1 cellular context compared by ENCODE assay signal in genomic region chr1:91818713-91818975, GRCh38.
TF ChIP-seq lines count a peak whose summit lies in the region.

No MANE protein-coding gene starts in this region.

TF ChIP-seq in IMR-90, 13 proteins besides CTCF, POLR2A, EP300 and RAD21:
- TF ChIP-seq MXI1 (IDR thresholded peaks at IDR 0.05; ENCODE audit: borderline replicate concordance, low read depth, low read length) = no peak
- TF ChIP-seq FOS (IDR thresholded peaks at IDR 0.05; ENCODE audit: low read depth, low read length) = no peak
- peak; percentile 64 for TF ChIP-seq MAFK (IDR thresholded peaks at IDR 0.05; ENCODE audit: low read depth, low read length)
- no peak for TF ChIP-seq CHD1 (IDR thresholded peaks at IDR 0.05; ENCODE audit: low read depth, low read length)
- no peak for TF ChIP-seq CEBPB (IDR thresholded peaks at IDR 0.05; ENCODE audit: low read depth, low read length)
- no peak for TF ChIP-seq RFX5 (IDR thresholded peaks at IDR 0.05; ENCODE audit: low read depth, low read length)
